18 cellular contexts compared by ENCODE assay signal in genomic region chr13:18995259-18995873, GRCh38.
DNase-seq lines count a peak whose midpoint lies in the region; ATAC-seq and TF ChIP-seq lines count a peak whose summit lies in the region.
"Had no signal": no experiment of that assay in that cellular context is flagged by ENCODE, and none has a peak within 500 bp of the region (broad histone marks: within the 10 kb centered on the region; RNA-seq: fewer than 3 reads in every experiment).

No MANE protein-coding gene starts in this region.

- peaks cover 9% of the 10 kb centered on the region for H3K4me1 ChIP-seq in CD4-positive, alpha-beta memory T cell (ENCODE audit: insufficient read depth, low read length)
- peaks cover 17% of the 10 kb centered on the region for H3K4me1 ChIP-seq in psoas muscle
- H3K4me1 ChIP-seq: A549, BLaER1, Caco-2 had no signal

- H3K27ac ChIP-seq in CD4-positive, alpha-beta memory T cell (ENCODE audit: low read depth, low read length): no peak overlapping the region
- H3K27ac ChIP-seq in psoas muscle: no peak overlapping the region
- H3K27ac ChIP-seq: A549, BLaER1 had no signal

- H3K36me3 Mint-ChIP-seq in CD4-positive, alpha-beta memory T cell: peaks cover 0 to under 1% of the 10 kb centered on the region in 2 donors
- peaks cover 58% of the 10 kb centered on the region for H3K36me3 Mint-ChIP-seq in endothelial cell (ENCODE audit: low read depth, unreplicated experiment)
- H3K36me3 Mint-ChIP-seq: IgD-negative memory B cell had no signal

- H3K9me3 Mint-ChIP-seq in CD4-positive, alpha-beta memory T cell: peaks cover 0 to 5% (median 0%) of the 10 kb centered on the region in 8 donors
- peaks cover 74% of the 10 kb centered on the region for H3K9me3 Mint-ChIP-seq in endothelial cell (ENCODE audit: unreplicated experiment)
- H3K9me3 Mint-ChIP-seq: IgD-negative memory B cell had no signal

- POLR2A ChIA-PET in CD4-positive, alpha-beta memory T cell (lab: Charles Lee; ENCODE audit: partially characterized antibody): no interaction called here

- CTCF ChIA-PET in CD4-positive, alpha-beta memory T cell (lab: Charles Lee; ENCODE audit: partially characterized antibody): no interaction called here

- no peak for ATAC-seq in psoas muscle
- ATAC-seq: A549, HCT116 had no signal

- intact Hi-C loops in CD4-positive, alpha-beta memory T cell (cut with micrococcal nuclease): no loop called here
- intact Hi-C loops in psoas muscle (cut with DNase I): no loop called here

- peaks cover 8 to 23% (median 17%) of the 10 kb centered on the region in 4 donors for H3K4me1 Mint-ChIP-seq in CD4-positive, alpha-beta memory T cell
- no peaks in the 10 kb centered on the region for H3K4me1 Mint-ChIP-seq in endothelial cell (ENCODE audit: unreplicated experiment)
- H3K4me1 Mint-ChIP-seq: IgD-negative memory B cell had no signal

- no peaks in the 10 kb centered on the region for H3K36me3 ChIP-seq in CD4-positive, alpha-beta memory T cell (ENCODE audit: insufficient read depth, low read length)
- no peaks in the 10 kb centered on the region for H3K36me3 ChIP-seq in psoas muscle (ENCODE audit: insufficient read depth in 1 of 2, low read depth in 1 of 2)
- H3K36me3 ChIP-seq: BLaER1 had no signal

- no peaks in the 10 kb centered on the region for H3K27me3 ChIP-seq in CD4-positive, alpha-beta memory T cell (ENCODE audit: insufficient read depth, low read length)
- no peaks in the 10 kb centered on the region for H3K27me3 ChIP-seq in psoas muscle (ENCODE audit: insufficient read depth in 3 of 3, low read length in 2 of 3)
- H3K27me3 ChIP-seq: BLaER1 had no signal

- H3K4me3 Mint-ChIP-seq in CD4-positive, alpha-beta memory T cell: no peak overlapping the region
- peak overlapping the region; percentile 43 for H3K4me3 Mint-ChIP-seq in endothelial cell (ENCODE audit: unreplicated experiment)
- H3K4me3 Mint-ChIP-seq: CD4-positive, CD25-positive, alpha-beta regulatory T cell; HFFc6; IgD-negative memory B cell had no signal

- TF ChIP-seq CTCF in endothelial cell (IDR thresholded peaks at IDR 0.05; ENCODE audit: unreplicated experiment): no peak
- no peak for TF ChIP-seq CTCF in psoas muscle (IDR thresholded peaks at IDR 0.05)

- no peak for DNase-seq in CD4-positive, alpha-beta memory T cell
- DNase-seq in endothelial cell (ENCODE audit: low spot score) (no peak), psoas muscle (peak; percentile 25 to 47), DMS53 (lab: John Stamatoyannopoulos, UW) (no peak), ACHN (no peak), EL (no peak)
- DNase-seq: Caco-2; CD4-positive, CD25-positive, alpha-beta regulatory T cell; DMS79; GF-D8; GOT3; H7; HFFc6; KBM-7 had no signal

- in situ Hi-C loops in ACHN (cut with HindIII; ENCODE audit: low pct_ligation_motif_present, low pct_unique_long_range_greater_than_20kb, low sequenced_read_pairs): no loop called here

- WGBS in psoas muscle, 3 donors: 27 to 67% (median 36%) methylated on average over 1 of the region's 1 CpG

- no peaks in the 10 kb centered on the region for H3K9me3 ChIP-seq in CD4-positive, alpha-beta memory T cell (ENCODE audit: control insufficient read depth in 1 of 2, low read length in 2 of 2)
- H3K9me3 ChIP-seq in psoas muscle: no peaks in the 10 kb centered on the region
- H3K9me3 ChIP-seq: A549, BLaER1 had no signal

- no peaks in the 10 kb centered on the region for H3K27me3 Mint-ChIP-seq in CD4-positive, alpha-beta memory T cell
- H3K27me3 Mint-ChIP-seq in endothelial cell (ENCODE audit: unreplicated experiment): peaks cover 24% of the 10 kb centered on the region
- H3K27me3 Mint-ChIP-seq: CD4-positive, CD25-positive, alpha-beta regulatory T cell; IgD-negative memory B cell had no signal

- H3K4me3 ChIP-seq in CD4-positive, alpha-beta memory T cell (ENCODE audit: low read length in 2 of 2): no peak overlapping the region
- no peak overlapping the region for H3K4me3 ChIP-seq in psoas muscle
- H3K4me3 ChIP-seq: A549, BLaER1 had no signal

- peak overlapping the region in 4 of 7 donors; percentile 17 to 60 (median 37) for H3K27ac Mint-ChIP-seq in CD4-positive, alpha-beta memory T cell
- no peak overlapping the region for H3K27ac Mint-ChIP-seq in endothelial cell (ENCODE audit: unreplicated experiment)
- H3K27ac Mint-ChIP-seq: HFFc6 had no signal

Comparison
In these comparisons a context has a peak if more than half of its experiments do, and no peak if none do; other contexts are left out.
1. DNase-seq: peak in psoas muscle (2 of 2); none in CD4-positive, alpha-beta memory T cell (0 of 5), endothelial cell (single experiment), DMS53 (single experiment), ACHN (single experiment) and EL (single experiment).